ENCODE assay signal across 9 cellular contexts in the genomic region with DNA sequence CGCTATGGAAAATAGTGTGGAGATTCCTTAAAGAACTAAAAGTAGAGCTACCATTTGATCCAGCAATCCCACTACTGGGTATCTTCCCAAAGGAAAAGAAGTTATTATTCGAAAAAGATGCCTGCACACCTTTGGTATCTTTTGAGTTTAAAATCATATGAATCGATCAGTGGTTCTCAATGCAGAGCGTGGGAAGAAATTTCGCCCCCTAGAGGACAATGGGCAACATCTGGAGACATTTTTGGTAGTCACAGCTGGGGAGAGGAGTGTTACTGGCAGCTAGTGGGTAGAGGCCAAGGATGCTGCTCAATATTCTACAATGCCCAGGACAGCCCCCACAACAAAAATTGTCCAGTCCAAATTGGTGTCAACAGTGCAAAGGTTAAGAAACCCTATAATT.
DNase-seq lines count a peak whose midpoint lies in the region; ATAC-seq and TF ChIP-seq lines count a peak whose summit lies in the region.
"Had no signal": no experiment of that assay in that cellular context is flagged by ENCODE, and none has a peak within 500 bp of the region (broad histone marks: within the 10 kb centered on the region; RNA-seq: fewer than 3 reads in every experiment).

No MANE protein-coding gene starts in this region.

- no peaks in the 10 kb centered on the region for H3K9me3 Mint-ChIP-seq in activated naive CD8-positive, alpha-beta T cell treated with anti-CD3 and anti-CD28 coated beads, Interleukin-2, amount 50 U/mL, for 24 hours
- H3K9me3 Mint-ChIP-seq in type B pancreatic cell, result no peaks in the 10 kb centered on the region

- peaks cover 15% of the 10 kb centered on the region for H3K27me3 Mint-ChIP-seq in activated naive CD8-positive, alpha-beta T cell treated with anti-CD3 and anti-CD28 coated beads, Interleukin-2, amount 50 U/mL, for 24 hours
- peaks cover 9% of the 10 kb centered on the region for H3K27me3 Mint-ChIP-seq in type B pancreatic cell

- TF ChIP-seq CTCF in type B pancreatic cell (conservative IDR thresholded peaks at IDR 0.05), result peak; percentile 64

- no peak overlapping the region for H3K4me3 Mint-ChIP-seq in activated naive CD8-positive, alpha-beta T cell treated with anti-CD3 and anti-CD28 coated beads, Interleukin-2, amount 50 U/mL, for 24 hours
- no peak overlapping the region for H3K4me3 Mint-ChIP-seq in type B pancreatic cell
- H3K4me3 Mint-ChIP-seq: IgD-negative memory B cell had no signal

- ATAC-seq in HG03139 (IDR thresholded peaks at IDR 0.05; ENCODE audit: unreplicated experiment) (peak; percentile 78), GM21737 (IDR thresholded peaks at IDR 0.05; ENCODE audit: unreplicated experiment) (no peak)
- ATAC-seq in activated naive CD8-positive, alpha-beta T cell treated with anti-CD3 and anti-CD28 coated beads, Interleukin-2, amount 50 U/mL, for 24 hours, result peak; percentile 43

- H3K36me3 Mint-ChIP-seq in activated naive CD8-positive, alpha-beta T cell treated with anti-CD3 and anti-CD28 coated beads, Interleukin-2, amount 50 U/mL, for 24 hours (ENCODE audit: low read depth), result no peaks in the 10 kb centered on the region
- H3K36me3 Mint-ChIP-seq in type B pancreatic cell, result no peaks in the 10 kb centered on the region
- H3K36me3 Mint-ChIP-seq: IgD-negative memory B cell had no signal

- H3K4me1 Mint-ChIP-seq in activated naive CD8-positive, alpha-beta T cell treated with anti-CD3 and anti-CD28 coated beads, Interleukin-2, amount 50 U/mL, for 24 hours, result no peaks in the 10 kb centered on the region
- H3K4me1 Mint-ChIP-seq in type B pancreatic cell (ENCODE audit: unreplicated experiment), result peaks cover 24% of the 10 kb centered on the region

- no peak overlapping the region for H3K27ac Mint-ChIP-seq in activated naive CD8-positive, alpha-beta T cell treated with anti-CD3 and anti-CD28 coated beads, Interleukin-2, amount 50 U/mL, for 24 hours
- no peak overlapping the region for H3K27ac Mint-ChIP-seq in type B pancreatic cell
- H3K27ac Mint-ChIP-seq: IgD-negative memory B cell had no signal

- DNase-seq in stimulated activated CD4-positive, alpha-beta T cell treated with anti-CD3 and anti-CD28 coated beads, Interleukin-12 subunit alpha, Interleukin-12 subunit beta, amount 100 ng/mL, for 48 hours (ENCODE audit: low read depth in 2 of 3, low spot score in 1 of 3), result peak in 2 of 3 donors; percentile 4 to 13
- no peak for DNase-seq in stimulated activated CD4-positive, alpha-beta T cell treated with anti-CD3 and anti-CD28 coated beads, Interleukin-4, amount 100 ng/mL, for 1 hour
- peak; percentile 6 for DNase-seq in activated naive CD8-positive, alpha-beta T cell treated with anti-CD3 and anti-CD28 coated beads, Interleukin-2, amount 50 U/mL, for 24 hours
- DNase-seq in type B pancreatic cell (ENCODE audit: extremely low spot score, unreplicated experiment), result no peak
- DNase-seq in activated effector memory CD4-positive, alpha-beta T cell treated with Interleukin-2 at 50 U/mL for 16 hours, result no peak
- DNase-seq in T-helper 9 cell, result no peak

Comparison
In these comparisons a context has a peak if more than half of its experiments do, and no peak if none do; other contexts are left out.
1. DNase-seq: peak in stimulated activated CD4-positive, alpha-beta T cell treated with anti-CD3 and anti-CD28 coated beads, Interleukin-12 subunit alpha, Interleukin-12 subunit beta, amount 100 ng/mL, for 48 hours (2 of 3) and activated naive CD8-positive, alpha-beta T cell treated with anti-CD3 and anti-CD28 coated beads, Interleukin-2, amount 50 U/mL, for 24 hours (single experiment); none in stimulated activated CD4-positive, alpha-beta T cell treated with anti-CD3 and anti-CD28 coated beads, Interleukin-4, amount 100 ng/mL, for 1 hour (single experiment), type B pancreatic cell (single experiment), activated effector memory CD4-positive, alpha-beta T cell treated with Interleukin-2 at 50 U/mL for 16 hours (single experiment) and T-helper 9 cell (single experiment).